1 cellular context compared by ENCODE assay signal in the genomic region with DNA sequence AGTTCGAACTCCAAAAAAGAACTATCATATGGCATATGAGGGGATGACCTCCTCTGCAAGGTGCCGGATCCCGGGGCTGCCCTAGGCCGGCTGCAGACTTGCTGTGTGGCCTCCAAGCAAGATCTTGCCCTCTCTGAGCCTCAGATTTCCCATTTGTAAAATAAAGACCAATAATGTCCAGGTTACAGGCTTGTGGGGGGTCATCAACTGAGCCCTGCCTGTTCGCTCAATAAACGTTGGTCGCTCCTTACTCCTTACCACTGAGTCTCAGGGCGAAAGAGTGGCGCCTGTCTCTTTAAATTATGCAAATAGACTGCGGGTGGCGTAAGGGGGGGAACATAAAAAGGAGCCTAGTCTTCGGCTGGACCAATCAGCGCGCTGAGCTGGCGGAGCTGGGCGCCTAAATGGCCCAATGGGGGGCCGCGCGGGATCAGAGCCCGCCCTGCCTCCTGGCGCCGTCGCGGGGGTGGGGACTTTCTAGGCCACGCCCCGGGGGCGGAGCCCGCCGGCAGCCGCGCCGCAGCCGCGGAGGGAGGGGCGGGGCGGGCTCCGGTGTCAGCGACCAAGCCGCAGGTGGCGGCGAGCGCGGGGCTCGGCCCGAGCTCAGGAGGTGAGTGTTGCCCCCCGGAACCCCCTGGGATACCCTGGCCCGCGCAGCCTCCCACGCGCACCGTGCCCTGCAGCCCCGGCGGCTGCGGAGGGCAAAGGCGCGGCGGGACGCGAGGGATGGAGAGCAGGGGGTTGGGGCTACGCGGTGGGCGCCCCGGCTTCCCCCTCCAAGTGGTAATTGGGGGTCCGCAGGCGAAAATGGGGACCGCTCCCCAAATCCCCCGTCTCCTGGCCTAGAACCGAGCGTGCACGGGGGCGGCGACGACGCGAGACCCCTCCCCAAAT.
TF ChIP-seq lines count a peak whose summit lies in the region.

No MANE protein-coding gene starts in this region.

TF ChIP-seq in WTC11, 78 proteins besides CTCF, POLR2A, EP300 and RAD21 (continued from another document):
- TF ChIP-seq, protein P1, sequence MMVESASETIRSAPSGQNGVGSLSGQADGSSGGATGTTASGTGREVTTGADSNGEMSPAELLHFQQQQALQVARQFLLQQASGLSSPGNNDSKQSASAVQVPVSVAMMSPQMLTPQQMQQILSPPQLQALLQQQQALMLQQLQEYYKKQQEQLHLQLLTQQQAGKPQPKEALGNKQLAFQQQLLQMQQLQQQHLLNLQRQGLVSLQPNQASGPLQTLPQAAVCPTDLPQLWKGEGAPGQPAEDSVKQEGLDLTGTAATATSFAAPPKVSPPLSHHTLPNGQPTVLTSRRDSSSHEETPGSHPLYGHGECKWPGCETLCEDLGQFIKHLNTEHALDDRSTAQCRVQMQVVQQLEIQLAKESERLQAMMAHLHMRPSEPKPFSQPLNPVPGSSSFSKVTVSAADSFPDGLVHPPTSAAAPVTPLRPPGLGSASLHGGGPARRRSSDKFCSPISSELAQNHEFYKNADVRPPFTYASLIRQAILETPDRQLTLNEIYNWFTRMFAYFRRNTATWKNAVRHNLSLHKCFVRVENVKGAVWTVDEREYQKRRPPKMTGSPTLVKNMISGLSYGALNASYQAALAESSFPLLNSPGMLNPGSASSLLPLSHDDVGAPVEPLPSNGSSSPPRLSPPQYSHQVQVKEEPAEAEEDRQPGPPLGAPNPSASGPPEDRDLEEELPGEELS (CRISPR knock-in tag; IDR thresholded peaks at IDR 0.05), result no peak
- TF ChIP-seq GABPB1 (CRISPR knock-in tag; IDR thresholded peaks at IDR 0.05) (no peak), SP1 (CRISPR knock-in tag; conservative IDR thresholded peaks at IDR 0.05) (peak; percentile 91), ZNF138 (CRISPR knock-in tag; conservative IDR thresholded peaks at IDR 0.05) (no peak), GTF2I (CRISPR knock-in tag; conservative IDR thresholded peaks at IDR 0.05) (peak; percentile 97), ZNF263 (CRISPR knock-in tag; IDR thresholded peaks at IDR 0.05; ENCODE audit: low read depth) (no peak), JAZF1 (CRISPR knock-in tag; IDR thresholded peaks at IDR 0.05) (no peak), ZNF232 (CRISPR knock-in tag; IDR thresholded peaks at IDR 0.05) (no peak), ZNF416 (CRISPR knock-in tag; IDR thresholded peaks at IDR 0.05) (no peak), MYBL2 (CRISPR knock-in tag; IDR thresholded peaks at IDR 0.05) (no peak), ESRRA (CRISPR knock-in tag; IDR thresholded peaks at IDR 0.05; ENCODE audit: borderline replicate concordance) (no peak), NFYB (CRISPR knock-in tag; conservative IDR thresholded peaks at IDR 0.05; ENCODE audit: low read depth) (peak; percentile 92), IRF2 (CRISPR knock-in tag; IDR thresholded peaks at IDR 0.05; ENCODE audit: borderline replicate concordance, low read depth) (no peak), TEAD1 (CRISPR knock-in tag; IDR thresholded peaks at IDR 0.05) (no peak), CBFB (CRISPR knock-in tag; IDR thresholded peaks at IDR 0.05; ENCODE audit: low read depth) (no peak), SMAD4 (CRISPR knock-in tag; IDR thresholded peaks at IDR 0.05) (no peak), ZNF671 (CRISPR knock-in tag; IDR thresholded peaks at IDR 0.05) (no peak), CREB1 (CRISPR knock-in tag; IDR thresholded peaks at IDR 0.05) (no peak), NFE2L1 (CRISPR knock-in tag; IDR thresholded peaks at IDR 0.05) (no peak), SMAD3 (CRISPR knock-in tag; IDR thresholded peaks at IDR 0.05; ENCODE audit: borderline replicate concordance) (no peak)
- TF ChIP-seq, protein P2, sequence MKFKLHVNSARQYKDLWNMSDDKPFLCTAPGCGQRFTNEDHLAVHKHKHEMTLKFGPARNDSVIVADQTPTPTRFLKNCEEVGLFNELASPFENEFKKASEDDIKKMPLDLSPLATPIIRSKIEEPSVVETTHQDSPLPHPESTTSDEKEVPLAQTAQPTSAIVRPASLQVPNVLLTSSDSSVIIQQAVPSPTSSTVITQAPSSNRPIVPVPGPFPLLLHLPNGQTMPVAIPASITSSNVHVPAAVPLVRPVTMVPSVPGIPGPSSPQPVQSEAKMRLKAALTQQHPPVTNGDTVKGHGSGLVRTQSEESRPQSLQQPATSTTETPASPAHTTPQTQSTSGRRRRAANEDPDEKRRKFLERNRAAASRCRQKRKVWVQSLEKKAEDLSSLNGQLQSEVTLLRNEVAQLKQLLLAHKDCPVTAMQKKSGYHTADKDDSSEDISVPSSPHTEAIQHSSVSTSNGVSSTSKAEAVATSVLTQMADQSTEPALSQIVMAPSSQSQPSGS (CRISPR knock-in tag; IDR thresholded peaks at IDR 0.05; ENCODE audit: borderline replicate concordance, low read depth), result no peak
- TF ChIP-seq, protein P3, sequence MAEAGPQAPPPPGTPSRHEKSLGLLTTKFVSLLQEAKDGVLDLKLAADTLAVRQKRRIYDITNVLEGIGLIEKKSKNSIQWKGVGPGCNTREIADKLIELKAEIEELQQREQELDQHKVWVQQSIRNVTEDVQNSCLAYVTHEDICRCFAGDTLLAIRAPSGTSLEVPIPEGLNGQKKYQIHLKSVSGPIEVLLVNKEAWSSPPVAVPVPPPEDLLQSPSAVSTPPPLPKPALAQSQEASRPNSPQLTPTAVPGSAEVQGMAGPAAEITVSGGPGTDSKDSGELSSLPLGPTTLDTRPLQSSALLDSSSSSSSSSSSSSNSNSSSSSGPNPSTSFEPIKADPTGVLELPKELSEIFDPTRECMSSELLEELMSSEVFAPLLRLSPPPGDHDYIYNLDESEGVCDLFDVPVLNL (CRISPR knock-in tag; IDR thresholded peaks at IDR 0.05; ENCODE audit: borderline replicate concordance, low read depth), result no peak
- TF ChIP-seq, protein P4, sequence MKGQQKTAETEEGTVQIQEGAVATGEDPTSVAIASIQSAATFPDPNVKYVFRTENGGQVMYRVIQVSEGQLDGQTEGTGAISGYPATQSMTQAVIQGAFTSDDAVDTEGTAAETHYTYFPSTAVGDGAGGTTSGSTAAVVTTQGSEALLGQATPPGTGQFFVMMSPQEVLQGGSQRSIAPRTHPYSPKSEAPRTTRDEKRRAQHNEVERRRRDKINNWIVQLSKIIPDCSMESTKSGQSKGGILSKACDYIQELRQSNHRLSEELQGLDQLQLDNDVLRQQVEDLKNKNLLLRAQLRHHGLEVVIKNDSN (CRISPR knock-in tag; IDR thresholded peaks at IDR 0.05), result no peak
- TF ChIP-seq, protein P5, sequence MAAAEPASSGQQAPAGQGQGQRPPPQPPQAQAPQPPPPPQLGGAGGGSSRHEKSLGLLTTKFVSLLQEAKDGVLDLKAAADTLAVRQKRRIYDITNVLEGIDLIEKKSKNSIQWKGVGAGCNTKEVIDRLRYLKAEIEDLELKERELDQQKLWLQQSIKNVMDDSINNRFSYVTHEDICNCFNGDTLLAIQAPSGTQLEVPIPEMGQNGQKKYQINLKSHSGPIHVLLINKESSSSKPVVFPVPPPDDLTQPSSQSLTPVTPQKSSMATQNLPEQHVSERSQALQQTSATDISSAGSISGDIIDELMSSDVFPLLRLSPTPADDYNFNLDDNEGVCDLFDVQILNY (CRISPR knock-in tag; IDR thresholded peaks at IDR 0.05), result peak; percentile 35; the same call in 1 of the 2 replicates
- TF ChIP-seq, protein P6, sequence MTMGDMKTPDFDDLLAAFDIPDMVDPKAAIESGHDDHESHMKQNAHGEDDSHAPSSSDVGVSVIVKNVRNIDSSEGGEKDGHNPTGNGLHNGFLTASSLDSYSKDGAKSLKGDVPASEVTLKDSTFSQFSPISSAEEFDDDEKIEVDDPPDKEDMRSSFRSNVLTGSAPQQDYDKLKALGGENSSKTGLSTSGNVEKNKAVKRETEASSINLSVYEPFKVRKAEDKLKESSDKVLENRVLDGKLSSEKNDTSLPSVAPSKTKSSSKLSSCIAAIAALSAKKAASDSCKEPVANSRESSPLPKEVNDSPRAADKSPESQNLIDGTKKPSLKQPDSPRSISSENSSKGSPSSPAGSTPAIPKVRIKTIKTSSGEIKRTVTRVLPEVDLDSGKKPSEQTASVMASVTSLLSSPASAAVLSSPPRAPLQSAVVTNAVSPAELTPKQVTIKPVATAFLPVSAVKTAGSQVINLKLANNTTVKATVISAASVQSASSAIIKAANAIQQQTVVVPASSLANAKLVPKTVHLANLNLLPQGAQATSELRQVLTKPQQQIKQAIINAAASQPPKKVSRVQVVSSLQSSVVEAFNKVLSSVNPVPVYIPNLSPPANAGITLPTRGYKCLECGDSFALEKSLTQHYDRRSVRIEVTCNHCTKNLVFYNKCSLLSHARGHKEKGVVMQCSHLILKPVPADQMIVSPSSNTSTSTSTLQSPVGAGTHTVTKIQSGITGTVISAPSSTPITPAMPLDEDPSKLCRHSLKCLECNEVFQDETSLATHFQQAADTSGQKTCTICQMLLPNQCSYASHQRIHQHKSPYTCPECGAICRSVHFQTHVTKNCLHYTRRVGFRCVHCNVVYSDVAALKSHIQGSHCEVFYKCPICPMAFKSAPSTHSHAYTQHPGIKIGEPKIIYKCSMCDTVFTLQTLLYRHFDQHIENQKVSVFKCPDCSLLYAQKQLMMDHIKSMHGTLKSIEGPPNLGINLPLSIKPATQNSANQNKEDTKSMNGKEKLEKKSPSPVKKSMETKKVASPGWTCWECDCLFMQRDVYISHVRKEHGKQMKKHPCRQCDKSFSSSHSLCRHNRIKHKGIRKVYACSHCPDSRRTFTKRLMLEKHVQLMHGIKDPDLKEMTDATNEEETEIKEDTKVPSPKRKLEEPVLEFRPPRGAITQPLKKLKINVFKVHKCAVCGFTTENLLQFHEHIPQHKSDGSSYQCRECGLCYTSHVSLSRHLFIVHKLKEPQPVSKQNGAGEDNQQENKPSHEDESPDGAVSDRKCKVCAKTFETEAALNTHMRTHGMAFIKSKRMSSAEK (CRISPR knock-in tag; IDR thresholded peaks at IDR 0.05; ENCODE audit: borderline replicate concordance), result no peak
- TF ChIP-seq, protein P7, sequence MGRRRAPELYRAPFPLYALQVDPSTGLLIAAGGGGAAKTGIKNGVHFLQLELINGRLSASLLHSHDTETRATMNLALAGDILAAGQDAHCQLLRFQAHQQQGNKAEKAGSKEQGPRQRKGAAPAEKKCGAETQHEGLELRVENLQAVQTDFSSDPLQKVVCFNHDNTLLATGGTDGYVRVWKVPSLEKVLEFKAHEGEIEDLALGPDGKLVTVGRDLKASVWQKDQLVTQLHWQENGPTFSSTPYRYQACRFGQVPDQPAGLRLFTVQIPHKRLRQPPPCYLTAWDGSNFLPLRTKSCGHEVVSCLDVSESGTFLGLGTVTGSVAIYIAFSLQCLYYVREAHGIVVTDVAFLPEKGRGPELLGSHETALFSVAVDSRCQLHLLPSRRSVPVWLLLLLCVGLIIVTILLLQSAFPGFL (CRISPR knock-in tag; IDR thresholded peaks at IDR 0.05; ENCODE audit: borderline replicate concordance), result no peak
- TF ChIP-seq, protein P8, sequence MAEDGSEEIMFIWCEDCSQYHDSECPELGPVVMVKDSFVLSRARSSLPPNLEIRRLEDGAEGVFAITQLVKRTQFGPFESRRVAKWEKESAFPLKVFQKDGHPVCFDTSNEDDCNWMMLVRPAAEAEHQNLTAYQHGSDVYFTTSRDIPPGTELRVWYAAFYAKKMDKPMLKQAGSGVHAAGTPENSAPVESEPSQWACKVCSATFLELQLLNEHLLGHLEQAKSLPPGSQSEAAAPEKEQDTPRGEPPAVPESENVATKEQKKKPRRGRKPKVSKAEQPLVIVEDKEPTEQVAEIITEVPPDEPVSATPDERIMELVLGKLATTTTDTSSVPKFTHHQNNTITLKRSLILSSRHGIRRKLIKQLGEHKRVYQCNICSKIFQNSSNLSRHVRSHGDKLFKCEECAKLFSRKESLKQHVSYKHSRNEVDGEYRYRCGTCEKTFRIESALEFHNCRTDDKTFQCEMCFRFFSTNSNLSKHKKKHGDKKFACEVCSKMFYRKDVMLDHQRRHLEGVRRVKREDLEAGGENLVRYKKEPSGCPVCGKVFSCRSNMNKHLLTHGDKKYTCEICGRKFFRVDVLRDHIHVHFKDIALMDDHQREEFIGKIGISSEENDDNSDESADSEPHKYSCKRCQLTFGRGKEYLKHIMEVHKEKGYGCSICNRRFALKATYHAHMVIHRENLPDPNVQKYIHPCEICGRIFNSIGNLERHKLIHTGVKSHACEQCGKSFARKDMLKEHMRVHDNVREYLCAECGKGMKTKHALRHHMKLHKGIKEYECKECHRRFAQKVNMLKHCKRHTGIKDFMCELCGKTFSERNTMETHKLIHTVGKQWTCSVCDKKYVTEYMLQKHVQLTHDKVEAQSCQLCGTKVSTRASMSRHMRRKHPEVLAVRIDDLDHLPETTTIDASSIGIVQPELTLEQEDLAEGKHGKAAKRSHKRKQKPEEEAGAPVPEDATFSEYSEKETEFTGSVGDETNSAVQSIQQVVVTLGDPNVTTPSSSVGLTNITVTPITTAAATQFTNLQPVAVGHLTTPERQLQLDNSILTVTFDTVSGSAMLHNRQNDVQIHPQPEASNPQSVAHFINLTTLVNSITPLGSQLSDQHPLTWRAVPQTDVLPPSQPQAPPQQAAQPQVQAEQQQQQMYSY (CRISPR knock-in tag; IDR thresholded peaks at IDR 0.05), result no peak
- TF ChIP-seq, protein P9, sequence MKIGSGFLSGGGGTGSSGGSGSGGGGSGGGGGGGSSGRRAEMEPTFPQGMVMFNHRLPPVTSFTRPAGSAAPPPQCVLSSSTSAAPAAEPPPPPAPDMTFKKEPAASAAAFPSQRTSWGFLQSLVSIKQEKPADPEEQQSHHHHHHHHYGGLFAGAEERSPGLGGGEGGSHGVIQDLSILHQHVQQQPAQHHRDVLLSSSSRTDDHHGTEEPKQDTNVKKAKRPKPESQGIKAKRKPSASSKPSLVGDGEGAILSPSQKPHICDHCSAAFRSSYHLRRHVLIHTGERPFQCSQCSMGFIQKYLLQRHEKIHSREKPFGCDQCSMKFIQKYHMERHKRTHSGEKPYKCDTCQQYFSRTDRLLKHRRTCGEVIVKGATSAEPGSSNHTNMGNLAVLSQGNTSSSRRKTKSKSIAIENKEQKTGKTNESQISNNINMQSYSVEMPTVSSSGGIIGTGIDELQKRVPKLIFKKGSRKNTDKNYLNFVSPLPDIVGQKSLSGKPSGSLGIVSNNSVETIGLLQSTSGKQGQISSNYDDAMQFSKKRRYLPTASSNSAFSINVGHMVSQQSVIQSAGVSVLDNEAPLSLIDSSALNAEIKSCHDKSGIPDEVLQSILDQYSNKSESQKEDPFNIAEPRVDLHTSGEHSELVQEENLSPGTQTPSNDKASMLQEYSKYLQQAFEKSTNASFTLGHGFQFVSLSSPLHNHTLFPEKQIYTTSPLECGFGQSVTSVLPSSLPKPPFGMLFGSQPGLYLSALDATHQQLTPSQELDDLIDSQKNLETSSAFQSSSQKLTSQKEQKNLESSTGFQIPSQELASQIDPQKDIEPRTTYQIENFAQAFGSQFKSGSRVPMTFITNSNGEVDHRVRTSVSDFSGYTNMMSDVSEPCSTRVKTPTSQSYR (CRISPR knock-in tag; IDR thresholded peaks at IDR 0.05), result no peak
- TF ChIP-seq, protein P10, sequence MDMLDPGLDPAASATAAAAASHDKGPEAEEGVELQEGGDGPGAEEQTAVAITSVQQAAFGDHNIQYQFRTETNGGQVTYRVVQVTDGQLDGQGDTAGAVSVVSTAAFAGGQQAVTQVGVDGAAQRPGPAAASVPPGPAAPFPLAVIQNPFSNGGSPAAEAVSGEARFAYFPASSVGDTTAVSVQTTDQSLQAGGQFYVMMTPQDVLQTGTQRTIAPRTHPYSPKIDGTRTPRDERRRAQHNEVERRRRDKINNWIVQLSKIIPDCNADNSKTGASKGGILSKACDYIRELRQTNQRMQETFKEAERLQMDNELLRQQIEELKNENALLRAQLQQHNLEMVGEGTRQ (CRISPR knock-in tag; IDR thresholded peaks at IDR 0.05), result no peak
TF ChIP-seq in WTC11: peak in this region for 4.
